In genomic region chr19:40348125-40348913, GRCh38 we compare ENCODE assay signal across 1 cellular context.
TF ChIP-seq lines count a peak whose summit lies in the region.

A gene with protein sequence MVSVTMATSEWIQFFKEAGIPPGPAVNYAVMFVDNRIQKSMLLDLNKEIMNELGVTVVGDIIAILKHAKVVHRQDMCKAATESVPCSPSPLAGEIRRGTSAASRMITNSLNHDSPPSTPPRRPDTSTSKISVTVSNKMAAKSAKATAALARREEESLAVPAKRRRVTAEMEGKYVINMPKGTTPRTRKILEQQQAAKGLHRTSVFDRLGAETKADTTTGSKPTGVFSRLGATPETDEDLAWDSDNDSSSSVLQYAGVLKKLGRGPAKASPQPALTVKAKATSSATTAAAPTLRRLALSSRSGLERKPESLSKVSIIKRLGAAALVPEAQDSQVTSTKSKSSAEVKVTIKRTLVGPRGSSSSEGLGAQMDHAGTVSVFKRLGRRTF (minus strand): TSS chr19:40348397. CDS start chr19:40341857, 6,540 bp downstream.
A gene with protein sequence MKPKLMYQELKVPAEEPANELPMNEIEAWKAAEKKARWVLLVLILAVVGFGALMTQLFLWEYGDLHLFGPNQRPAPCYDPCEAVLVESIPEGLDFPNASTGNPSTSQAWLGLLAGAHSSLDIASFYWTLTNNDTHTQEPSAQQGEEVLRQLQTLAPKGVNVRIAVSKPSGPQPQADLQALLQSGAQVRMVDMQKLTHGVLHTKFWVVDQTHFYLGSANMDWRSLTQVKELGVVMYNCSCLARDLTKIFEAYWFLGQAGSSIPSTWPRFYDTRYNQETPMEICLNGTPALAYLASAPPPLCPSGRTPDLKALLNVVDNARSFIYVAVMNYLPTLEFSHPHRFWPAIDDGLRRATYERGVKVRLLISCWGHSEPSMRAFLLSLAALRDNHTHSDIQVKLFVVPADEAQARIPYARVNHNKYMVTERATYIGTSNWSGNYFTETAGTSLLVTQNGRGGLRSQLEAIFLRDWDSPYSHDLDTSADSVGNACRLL (plus strand): TSS chr19:40348695. CDS start chr19:40366484, 17,789 bp downstream.

TF ChIP-seq in HepG2, 621 proteins besides CTCF, POLR2A, EP300 and RAD21 (continued from another document and continues in another):
- TF ChIP-seq MAZ (IDR thresholded peaks at IDR 0.05; ENCODE audit: borderline replicate concordance, low read depth, low read length): peak; percentile 81; the same call in 1 of the 2 replicates
- TF ChIP-seq MAZ (CRISPR knock-in tag; IDR thresholded peaks at IDR 0.05; ENCODE audit: low read depth): peak; percentile 84
- TF ChIP-seq CBX1 (IDR thresholded peaks at IDR 0.05; ENCODE audit: low read depth): peak; percentile 81
- peak; percentile 90 for TF ChIP-seq TGIF2 (CRISPR knock-in tag; IDR thresholded peaks at IDR 0.05)
- no peak for TF ChIP-seq ZBTB10 (CRISPR knock-in tag; IDR thresholded peaks at IDR 0.05; ENCODE audit: borderline replicate concordance)
- no peak for TF ChIP-seq ZNF101 (CRISPR knock-in tag; IDR thresholded peaks at IDR 0.05; ENCODE audit: borderline replicate concordance, low read depth)
- TF ChIP-seq RAD51 (IDR thresholded peaks at IDR 0.05; ENCODE audit: borderline replicate concordance): peak; percentile 100
- no peak for TF ChIP-seq TMF1 (CRISPR knock-in tag; IDR thresholded peaks at IDR 0.05; ENCODE audit: low read depth)
- TF ChIP-seq, protein P1, sequence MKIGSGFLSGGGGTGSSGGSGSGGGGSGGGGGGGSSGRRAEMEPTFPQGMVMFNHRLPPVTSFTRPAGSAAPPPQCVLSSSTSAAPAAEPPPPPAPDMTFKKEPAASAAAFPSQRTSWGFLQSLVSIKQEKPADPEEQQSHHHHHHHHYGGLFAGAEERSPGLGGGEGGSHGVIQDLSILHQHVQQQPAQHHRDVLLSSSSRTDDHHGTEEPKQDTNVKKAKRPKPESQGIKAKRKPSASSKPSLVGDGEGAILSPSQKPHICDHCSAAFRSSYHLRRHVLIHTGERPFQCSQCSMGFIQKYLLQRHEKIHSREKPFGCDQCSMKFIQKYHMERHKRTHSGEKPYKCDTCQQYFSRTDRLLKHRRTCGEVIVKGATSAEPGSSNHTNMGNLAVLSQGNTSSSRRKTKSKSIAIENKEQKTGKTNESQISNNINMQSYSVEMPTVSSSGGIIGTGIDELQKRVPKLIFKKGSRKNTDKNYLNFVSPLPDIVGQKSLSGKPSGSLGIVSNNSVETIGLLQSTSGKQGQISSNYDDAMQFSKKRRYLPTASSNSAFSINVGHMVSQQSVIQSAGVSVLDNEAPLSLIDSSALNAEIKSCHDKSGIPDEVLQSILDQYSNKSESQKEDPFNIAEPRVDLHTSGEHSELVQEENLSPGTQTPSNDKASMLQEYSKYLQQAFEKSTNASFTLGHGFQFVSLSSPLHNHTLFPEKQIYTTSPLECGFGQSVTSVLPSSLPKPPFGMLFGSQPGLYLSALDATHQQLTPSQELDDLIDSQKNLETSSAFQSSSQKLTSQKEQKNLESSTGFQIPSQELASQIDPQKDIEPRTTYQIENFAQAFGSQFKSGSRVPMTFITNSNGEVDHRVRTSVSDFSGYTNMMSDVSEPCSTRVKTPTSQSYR (CRISPR knock-in tag; IDR thresholded peaks at IDR 0.05; ENCODE audit: borderline replicate concordance): peak; percentile 52; the same call in 1 of the 2 replicates
- no peak for TF ChIP-seq GTF3A (CRISPR knock-in tag; conservative IDR thresholded peaks at IDR 0.05)
- TF ChIP-seq CHCHD3 (CRISPR knock-in tag; IDR thresholded peaks at IDR 0.05): no peak
- 0 out of 2 replicates have a peak, but pooled peaks have one; percentile 47 for TF ChIP-seq GATA4 (IDR thresholded peaks at IDR 0.05; ENCODE audit: borderline replicate concordance, low read depth)
- TF ChIP-seq ELF3 (CRISPR knock-in tag; IDR thresholded peaks at IDR 0.05): peak; percentile 49; the same call in 1 of the 2 replicates
- no peak for TF ChIP-seq ZNF263 (CRISPR knock-in tag; IDR thresholded peaks at IDR 0.05)
- no peak; the same call in 1 of the 2 replicates for TF ChIP-seq ZNF777 (CRISPR knock-in tag; IDR thresholded peaks at IDR 0.05)
- TF ChIP-seq ZNF441 (CRISPR knock-in tag; IDR thresholded peaks at IDR 0.05; ENCODE audit: borderline replicate concordance): no peak
- no peak for TF ChIP-seq MTERF4 (CRISPR knock-in tag; IDR thresholded peaks at IDR 0.05)
- no peak for TF ChIP-seq CREB3 (CRISPR knock-in tag; IDR thresholded peaks at IDR 0.05)
- TF ChIP-seq, protein P2, sequence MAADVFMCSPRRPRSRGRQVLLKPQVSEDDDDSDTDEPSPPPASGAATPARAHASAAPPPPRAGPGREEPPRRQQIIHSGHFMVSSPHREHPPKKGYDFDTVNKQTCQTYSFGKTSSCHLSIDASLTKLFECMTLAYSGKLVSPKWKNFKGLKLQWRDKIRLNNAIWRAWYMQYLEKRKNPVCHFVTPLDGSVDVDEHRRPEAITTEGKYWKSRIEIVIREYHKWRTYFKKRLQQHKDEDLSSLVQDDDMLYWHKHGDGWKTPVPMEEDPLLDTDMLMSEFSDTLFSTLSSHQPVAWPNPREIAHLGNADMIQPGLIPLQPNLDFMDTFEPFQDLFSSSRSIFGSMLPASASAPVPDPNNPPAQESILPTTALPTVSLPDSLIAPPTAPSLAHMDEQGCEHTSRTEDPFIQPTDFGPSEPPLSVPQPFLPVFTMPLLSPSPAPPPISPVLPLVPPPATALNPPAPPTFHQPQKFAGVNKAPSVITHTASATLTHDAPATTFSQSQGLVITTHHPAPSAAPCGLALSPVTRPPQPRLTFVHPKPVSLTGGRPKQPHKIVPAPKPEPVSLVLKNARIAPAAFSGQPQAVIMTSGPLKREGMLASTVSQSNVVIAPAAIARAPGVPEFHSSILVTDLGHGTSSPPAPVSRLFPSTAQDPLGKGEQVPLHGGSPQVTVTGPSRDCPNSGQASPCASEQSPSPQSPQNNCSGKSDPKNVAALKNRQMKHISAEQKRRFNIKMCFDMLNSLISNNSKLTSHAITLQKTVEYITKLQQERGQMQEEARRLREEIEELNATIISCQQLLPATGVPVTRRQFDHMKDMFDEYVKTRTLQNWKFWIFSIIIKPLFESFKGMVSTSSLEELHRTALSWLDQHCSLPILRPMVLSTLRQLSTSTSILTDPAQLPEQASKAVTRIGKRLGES (CRISPR knock-in tag; IDR thresholded peaks at IDR 0.05; ENCODE audit: borderline replicate concordance): no peak
- peak; percentile 87; the same call in 1 of the 2 replicates for TF ChIP-seq BCL3 (CRISPR knock-in tag; IDR thresholded peaks at IDR 0.05)
- no peak for TF ChIP-seq ZNF382 (CRISPR knock-in tag; IDR thresholded peaks at IDR 0.05; ENCODE audit: borderline replicate concordance)
- no peak for TF ChIP-seq ZSCAN25 (CRISPR knock-in tag; IDR thresholded peaks at IDR 0.05)
- peak; percentile 66; the same call in 1 of the 2 replicates for TF ChIP-seq ZNF501 (CRISPR knock-in tag; IDR thresholded peaks at IDR 0.05)
- peak; percentile 35; the same call in 1 of the 2 replicates for TF ChIP-seq GATAD2A (CRISPR knock-in tag; IDR thresholded peaks at IDR 0.05)
- TF ChIP-seq PRDM4 (CRISPR knock-in tag; IDR thresholded peaks at IDR 0.05; ENCODE audit: borderline replicate concordance): no peak
- TF ChIP-seq SNAI1 (CRISPR knock-in tag; IDR thresholded peaks at IDR 0.05; ENCODE audit: borderline replicate concordance): no peak
- TF ChIP-seq, protein P3, sequence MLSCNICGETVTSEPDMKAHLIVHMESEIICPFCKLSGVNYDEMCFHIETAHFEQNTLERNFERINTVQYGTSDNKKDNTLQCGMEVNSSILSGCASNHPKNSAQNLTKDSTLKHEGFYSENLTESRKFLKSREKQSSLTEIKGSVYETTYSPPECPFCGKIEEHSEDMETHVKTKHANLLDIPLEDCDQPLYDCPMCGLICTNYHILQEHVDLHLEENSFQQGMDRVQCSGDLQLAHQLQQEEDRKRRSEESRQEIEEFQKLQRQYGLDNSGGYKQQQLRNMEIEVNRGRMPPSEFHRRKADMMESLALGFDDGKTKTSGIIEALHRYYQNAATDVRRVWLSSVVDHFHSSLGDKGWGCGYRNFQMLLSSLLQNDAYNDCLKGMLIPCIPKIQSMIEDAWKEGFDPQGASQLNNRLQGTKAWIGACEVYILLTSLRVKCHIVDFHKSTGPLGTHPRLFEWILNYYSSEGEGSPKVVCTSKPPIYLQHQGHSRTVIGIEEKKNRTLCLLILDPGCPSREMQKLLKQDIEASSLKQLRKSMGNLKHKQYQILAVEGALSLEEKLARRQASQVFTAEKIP (CRISPR knock-in tag; IDR thresholded peaks at IDR 0.05; ENCODE audit: borderline replicate concordance): no peak
- no peak for TF ChIP-seq ZMYM3 (CRISPR knock-in tag; IDR thresholded peaks at IDR 0.05)
- 0 out of 2 replicates have a peak, but pooled peaks have one; percentile 35 for TF ChIP-seq DNMT1 (CRISPR knock-in tag; IDR thresholded peaks at IDR 0.05)
- TF ChIP-seq FOXA1 (IDR thresholded peaks at IDR 0.05): no peak
- TF ChIP-seq FOXA1 (CRISPR knock-in tag; IDR thresholded peaks at IDR 0.05): no peak
- TF ChIP-seq NONO (IDR thresholded peaks at IDR 0.05): no peak
- peak; percentile 90 for TF ChIP-seq NONO (CRISPR knock-in tag; conservative IDR thresholded peaks at IDR 0.05)
- no peak; the same call in 1 of the 2 replicates for TF ChIP-seq ZNF431 (CRISPR knock-in tag; IDR thresholded peaks at IDR 0.05; ENCODE audit: borderline replicate concordance, low read depth)
- 0 out of 2 replicates have a peak, but pooled peaks have one; percentile 34 for TF ChIP-seq BCL6 (CRISPR knock-in tag; IDR thresholded peaks at IDR 0.05)
- TF ChIP-seq ATAD3A (CRISPR knock-in tag; IDR thresholded peaks at IDR 0.05): no peak
- no peak for TF ChIP-seq ZNF83 (CRISPR knock-in tag; IDR thresholded peaks at IDR 0.05; ENCODE audit: borderline replicate concordance)
- TF ChIP-seq ZFP41 (CRISPR knock-in tag; IDR thresholded peaks at IDR 0.05; ENCODE audit: borderline replicate concordance): no peak
- TF ChIP-seq XRCC5 (optimal IDR thresholded peaks at IDR 0.05; ENCODE audit: low read length): peak; percentile 72
- TF ChIP-seq, protein P4, sequence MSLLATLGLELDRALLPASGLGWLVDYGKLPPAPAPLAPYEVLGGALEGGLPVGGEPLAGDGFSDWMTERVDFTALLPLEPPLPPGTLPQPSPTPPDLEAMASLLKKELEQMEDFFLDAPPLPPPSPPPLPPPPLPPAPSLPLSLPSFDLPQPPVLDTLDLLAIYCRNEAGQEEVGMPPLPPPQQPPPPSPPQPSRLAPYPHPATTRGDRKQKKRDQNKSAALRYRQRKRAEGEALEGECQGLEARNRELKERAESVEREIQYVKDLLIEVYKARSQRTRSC (CRISPR knock-in tag; IDR thresholded peaks at IDR 0.05; ENCODE audit: low read depth): no peak
